ENCODE assay signal across 8 cellular contexts in genomic region chr19:52857378-52858191, GRCh38. TPM values are rescaled to one million over a fixed set of nuclear protein-coding genes. Genes with fewer than 3 reads are reported as not detected.
DNase-seq lines count a peak whose midpoint lies in the region; ATAC-seq and TF ChIP-seq lines count a peak whose summit lies in the region.
"Not testable (repeated sequence)": the region's sequence is repeated elsewhere in the genome, so short reads cannot be mapped to it uniquely, and the experiment has no call there.

TSS of gene ZNF468 (minus strand) at chr19:52857619. CDS start at chr19:52854272, 3,347 bp downstream.

- DNase-seq in GM19240 (ENCODE audit: insufficient read length, low spot score) (peak; percentile 17), NCI-H748 (lab: John Stamatoyannopoulos, UW; ENCODE audit: unreplicated experiment) (peak; percentile 83), dorsolateral prefrontal cortex (peak; percentile 65 to 89 (median 74)), left lung (peak; percentile 71 to 95)
- DNase-seq in activated CD4-positive, alpha-beta memory T cell treated with anti-CD3 and anti-CD28 coated beads for 36 hours, result peak; percentile 83
- DNase-seq in stimulated activated CD4-positive, alpha-beta T cell treated with anti-CD3 and anti-CD28 coated beads, Interleukin-1b, Interleukin-23, amount 100 ng/mL, for 48 hours, result peak; percentile 63

- H3K36me3 Mint-ChIP-seq in activated CD4-positive, alpha-beta memory T cell treated with anti-CD3 and anti-CD28 coated beads for 36 hours, result peaks cover 29% of the 10 kb centered on the region

- not testable (repeated sequence) for H3K27me3 ChIP-seq in BLaER1, dorsolateral prefrontal cortex, left lung

- H3K27ac Mint-ChIP-seq in activated CD4-positive, alpha-beta memory T cell treated with anti-CD3 and anti-CD28 coated beads for 36 hours, result peak within 1 kb of the TSS; percentile 79

- not testable (repeated sequence) for H4K20me1 ChIP-seq in BLaER1

- H3K4me1 ChIP-seq in BLaER1, result peaks cover 11% of the 10 kb centered on the region; the same call in 1 of the 2 replicates
- H3K4me1 ChIP-seq in left lung, result not testable (repeated sequence)

- peaks cover 24% of the 10 kb centered on the region for H3K36me3 ChIP-seq in BLaER1
- peaks cover 0 to 21% of the 10 kb centered on the region in 2 donors for H3K36me3 ChIP-seq in left lung

- H3K9me3 Mint-ChIP-seq in activated CD4-positive, alpha-beta memory T cell treated with anti-CD3 and anti-CD28 coated beads for 36 hours, result not testable (repeated sequence)

- POLR2A ChIA-PET in activated CD4-positive, alpha-beta memory T cell treated with anti-CD3 and anti-CD28 coated beads for 36 hours (lab: Charles Lee), result interaction anchor here (0.6 kb wide), 1 partner anchor 1153 kb away, joined by 3 read pairs; no protein-coding TSS in a partner anchor

- H3K4me3 Mint-ChIP-seq in activated CD4-positive, alpha-beta memory T cell treated with anti-CD3 and anti-CD28 coated beads for 36 hours, result peak within 1 kb of the TSS; percentile 89

- intact Hi-C loops in activated CD4-positive, alpha-beta memory T cell treated with anti-CD3 and anti-CD28 coated beads for 36 hours (cut with micrococcal nuclease); left lung (cut with DNase I): not testable (repeated sequence)
- intact Hi-C loops in dorsolateral prefrontal cortex (cut with DNase I), result loop anchor here in 1 of 2 donors (5.0 kb wide), 1 partner anchor 35 kb away; the partner anchor contains the start of gene ZNF28

- H3K27me3 Mint-ChIP-seq in activated CD4-positive, alpha-beta memory T cell treated with anti-CD3 and anti-CD28 coated beads for 36 hours, result not testable (repeated sequence)

- H3K4me2 ChIP-seq in BLaER1, result peak within 1 kb of the TSS; percentile 77

- H3K9me3 ChIP-seq in BLaER1, left lung: not testable (repeated sequence)

- H3K4me1 Mint-ChIP-seq in activated CD4-positive, alpha-beta memory T cell treated with anti-CD3 and anti-CD28 coated beads for 36 hours (ENCODE audit: low read depth), result peaks cover 22% of the 10 kb centered on the region

- peak within 1 kb of the TSS; percentile 85 for H3K9ac ChIP-seq in BLaER1

- H3K27ac ChIP-seq in BLaER1 (peak within 1 kb of the TSS; percentile 78), dorsolateral prefrontal cortex (peak within 1 kb of the TSS in 55 of 59 donors; percentile 1 to 90 (median 74)), left lung (peak within 1 kb of the TSS; percentile 8 to 50)

- TF ChIP-seq CTCF in dorsolateral prefrontal cortex (IDR thresholded peaks at IDR 0.05 in 54 of 56, conservative IDR thresholded peaks at IDR 0.05 in 2 of 56; ENCODE audit: low read depth in 1 of 56, partially characterized antibody in 56 of 56), result peak in 11 of 56 donors; percentile 12 to 39 (median 20)
- not testable (repeated sequence) for TF ChIP-seq CTCF in left lung (IDR thresholded peaks at IDR 0.05)

- ATAC-seq in HG03439 (IDR thresholded peaks at IDR 0.05; ENCODE audit: unreplicated experiment) (peak; percentile 96), left lung (peak; percentile 100)

- H3K4me3 ChIP-seq in BLaER1 (peak within 1 kb of the TSS; percentile 78), dorsolateral prefrontal cortex (peak within 1 kb of the TSS; percentile 38 to 92 (median 73)), left lung (peak within 1 kb of the TSS; percentile 61 to 69)

- CTCF ChIA-PET in activated CD4-positive, alpha-beta memory T cell treated with anti-CD3 and anti-CD28 coated beads for 36 hours (lab: Charles Lee), result not testable (repeated sequence)

RNA-seq across cellular contexts. Expression of gene ZNF468, which starts in this region (rescaled TPM):
- total RNA-seq in activated CD4-positive, alpha-beta memory T cell treated with anti-CD3 and anti-CD28 coated beads for 36 hours, result 10 to 100 TPM in 1 of 2 experiments, 1 to 10 TPM in 1; 8.5 to 10.3 TPM
- total RNA-seq in dorsolateral prefrontal cortex, result 10 to 100 TPM in 97 of 120 experiments, 1 to 10 TPM in 23; 4.1 to 23.8 (median 12.8) TPM
- total RNA-seq in left lung, result 10 to 100 TPM; 17.4 to 20.9 TPM

Comparison
In these comparisons a context has a peak if more than half of its experiments do, and no peak if none do; other contexts are left out.
1. Peak in every context shown above with its lines: DNase-seq, ATAC-seq, H3K4me3 ChIP-seq and H3K27ac ChIP-seq.
2. DNase-seq: peak in every context shown above with its lines; median percentile 83 in NCI-H748; 83 in activated CD4-positive, alpha-beta memory T cell treated with anti-CD3 and anti-CD28 coated beads for 36 hours; 83 in left lung; 74 in dorsolateral prefrontal cortex; 63 in stimulated activated CD4-positive, alpha-beta T cell treated with anti-CD3 and anti-CD28 coated beads, Interleukin-1b, Interleukin-23, amount 100 ng/mL, for 48 hours; 17 in GM19240.